In the genomic region with DNA sequence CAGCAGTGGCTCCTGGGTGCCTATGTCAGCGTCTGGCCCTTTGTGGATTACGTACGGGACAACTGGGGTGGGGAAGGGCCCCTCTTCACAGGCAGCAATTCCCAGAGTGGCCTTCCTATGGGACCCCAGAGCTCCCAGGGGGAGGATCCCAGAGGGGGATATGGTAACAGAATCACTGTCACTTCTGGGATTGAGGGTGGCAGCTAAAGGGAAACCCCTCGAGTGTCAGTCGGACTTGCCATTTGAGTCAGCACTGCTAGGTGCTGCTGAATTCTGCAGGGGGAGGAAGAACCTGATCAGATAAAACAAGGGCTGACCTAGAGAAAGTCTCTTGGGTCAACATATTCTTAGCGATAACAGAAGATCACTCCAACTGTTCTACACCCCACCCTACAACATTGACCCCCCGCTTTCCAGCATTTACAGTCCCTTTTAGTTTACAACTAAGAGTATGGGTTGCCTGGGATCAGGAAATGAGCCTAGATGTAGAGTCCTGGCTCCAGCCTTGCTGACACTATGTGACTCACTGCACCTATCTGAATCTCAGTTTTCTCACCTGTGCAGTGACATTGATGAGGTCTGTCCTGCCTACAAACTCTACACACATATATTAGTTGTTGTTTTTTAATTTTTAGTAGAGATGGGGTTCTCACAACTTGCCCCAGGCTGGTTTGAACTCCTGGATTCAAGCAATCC, we compare ENCODE assay signal across 2 cellular contexts.
A peak's percentile ranks its signal among the peaks of the same experiment; 100 is the strongest.
TF ChIP-seq lines count a peak whose summit lies in the region.

No MANE protein-coding gene starts in this region.

TF ChIP-seq in GM12878, 131 proteins besides CTCF, POLR2A, EP300 and RAD21 (continued from another document and continues in another):
- TF ChIP-seq, protein P1, sequence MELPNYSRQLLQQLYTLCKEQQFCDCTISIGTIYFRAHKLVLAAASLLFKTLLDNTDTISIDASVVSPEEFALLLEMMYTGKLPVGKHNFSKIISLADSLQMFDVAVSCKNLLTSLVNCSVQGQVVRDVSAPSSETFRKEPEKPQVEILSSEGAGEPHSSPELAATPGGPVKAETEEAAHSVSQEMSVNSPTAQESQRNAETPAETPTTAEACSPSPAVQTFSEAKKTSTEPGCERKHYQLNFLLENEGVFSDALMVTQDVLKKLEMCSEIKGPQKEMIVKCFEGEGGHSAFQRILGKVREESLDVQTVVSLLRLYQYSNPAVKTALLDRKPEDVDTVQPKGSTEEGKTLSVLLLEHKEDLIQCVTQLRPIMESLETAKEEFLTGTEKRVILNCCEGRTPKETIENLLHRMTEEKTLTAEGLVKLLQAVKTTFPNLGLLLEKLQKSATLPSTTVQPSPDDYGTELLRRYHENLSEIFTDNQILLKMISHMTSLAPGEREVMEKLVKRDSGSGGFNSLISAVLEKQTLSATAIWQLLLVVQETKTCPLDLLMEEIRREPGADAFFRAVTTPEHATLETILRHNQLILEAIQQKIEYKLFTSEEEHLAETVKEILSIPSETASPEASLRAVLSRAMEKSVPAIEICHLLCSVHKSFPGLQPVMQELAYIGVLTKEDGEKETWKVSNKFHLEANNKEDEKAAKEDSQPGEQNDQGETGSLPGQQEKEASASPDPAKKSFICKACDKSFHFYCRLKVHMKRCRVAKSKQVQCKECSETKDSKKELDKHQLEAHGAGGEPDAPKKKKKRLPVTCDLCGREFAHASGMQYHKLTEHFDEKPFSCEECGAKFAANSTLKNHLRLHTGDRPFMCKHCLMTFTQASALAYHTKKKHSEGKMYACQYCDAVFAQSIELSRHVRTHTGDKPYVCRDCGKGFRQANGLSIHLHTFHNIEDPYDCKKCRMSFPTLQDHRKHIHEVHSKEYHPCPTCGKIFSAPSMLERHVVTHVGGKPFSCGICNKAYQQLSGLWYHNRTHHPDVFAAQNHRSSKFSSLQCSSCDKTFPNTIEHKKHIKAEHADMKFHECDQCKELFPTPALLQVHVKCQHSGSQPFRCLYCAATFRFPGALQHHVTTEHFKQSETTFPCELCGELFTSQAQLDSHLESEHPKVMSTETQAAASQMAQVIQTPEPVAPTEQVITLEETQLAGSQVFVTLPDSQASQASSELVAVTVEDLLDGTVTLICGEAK (IDR thresholded peaks at IDR 0.05; ENCODE audit: borderline replicate concordance): no peak
- TF ChIP-seq, protein P2, sequence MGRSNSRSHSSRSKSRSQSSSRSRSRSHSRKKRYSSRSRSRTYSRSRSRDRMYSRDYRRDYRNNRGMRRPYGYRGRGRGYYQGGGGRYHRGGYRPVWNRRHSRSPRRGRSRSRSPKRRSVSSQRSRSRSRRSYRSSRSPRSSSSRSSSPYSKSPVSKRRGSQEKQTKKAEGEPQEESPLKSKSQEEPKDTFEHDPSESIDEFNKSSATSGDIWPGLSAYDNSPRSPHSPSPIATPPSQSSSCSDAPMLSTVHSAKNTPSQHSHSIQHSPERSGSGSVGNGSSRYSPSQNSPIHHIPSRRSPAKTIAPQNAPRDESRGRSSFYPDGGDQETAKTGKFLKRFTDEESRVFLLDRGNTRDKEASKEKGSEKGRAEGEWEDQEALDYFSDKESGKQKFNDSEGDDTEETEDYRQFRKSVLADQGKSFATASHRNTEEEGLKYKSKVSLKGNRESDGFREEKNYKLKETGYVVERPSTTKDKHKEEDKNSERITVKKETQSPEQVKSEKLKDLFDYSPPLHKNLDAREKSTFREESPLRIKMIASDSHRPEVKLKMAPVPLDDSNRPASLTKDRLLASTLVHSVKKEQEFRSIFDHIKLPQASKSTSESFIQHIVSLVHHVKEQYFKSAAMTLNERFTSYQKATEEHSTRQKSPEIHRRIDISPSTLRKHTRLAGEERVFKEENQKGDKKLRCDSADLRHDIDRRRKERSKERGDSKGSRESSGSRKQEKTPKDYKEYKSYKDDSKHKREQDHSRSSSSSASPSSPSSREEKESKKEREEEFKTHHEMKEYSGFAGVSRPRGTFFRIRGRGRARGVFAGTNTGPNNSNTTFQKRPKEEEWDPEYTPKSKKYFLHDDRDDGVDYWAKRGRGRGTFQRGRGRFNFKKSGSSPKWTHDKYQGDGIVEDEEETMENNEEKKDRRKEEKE (IDR thresholded peaks at IDR 0.05): no peak
- TF ChIP-seq SRF (IDR thresholded peaks at IDR 0.05; ENCODE audit: low read depth in 2 of 2, low read length in 2 of 2) (peak in 1 of 2 experiments; percentile 72; a peak in 1 of 4 replicates), GATAD2B (conservative IDR thresholded peaks at IDR 0.05; ENCODE audit: low read depth) (peak; percentile 100), TCF7 (IDR thresholded peaks at IDR 0.05; ENCODE audit: borderline replicate concordance) (no peak), ASH2L (IDR thresholded peaks at IDR 0.05; ENCODE audit: borderline replicate concordance, low read depth) (peak; percentile 92; the same call in 1 of the 2 replicates), DPF2 (IDR thresholded peaks at IDR 0.05) (peak; percentile 97), SREBF1 (IDR thresholded peaks at IDR 0.05; ENCODE audit: low read length) (no peak)
- TF ChIP-seq, protein P3, sequence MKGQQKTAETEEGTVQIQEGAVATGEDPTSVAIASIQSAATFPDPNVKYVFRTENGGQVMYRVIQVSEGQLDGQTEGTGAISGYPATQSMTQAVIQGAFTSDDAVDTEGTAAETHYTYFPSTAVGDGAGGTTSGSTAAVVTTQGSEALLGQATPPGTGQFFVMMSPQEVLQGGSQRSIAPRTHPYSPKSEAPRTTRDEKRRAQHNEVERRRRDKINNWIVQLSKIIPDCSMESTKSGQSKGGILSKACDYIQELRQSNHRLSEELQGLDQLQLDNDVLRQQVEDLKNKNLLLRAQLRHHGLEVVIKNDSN (IDR thresholded peaks at IDR 0.05; ENCODE audit: borderline replicate concordance, extremely low read length, insufficient read depth, low read depth, low read length): no peak
- TF ChIP-seq, protein P4, sequence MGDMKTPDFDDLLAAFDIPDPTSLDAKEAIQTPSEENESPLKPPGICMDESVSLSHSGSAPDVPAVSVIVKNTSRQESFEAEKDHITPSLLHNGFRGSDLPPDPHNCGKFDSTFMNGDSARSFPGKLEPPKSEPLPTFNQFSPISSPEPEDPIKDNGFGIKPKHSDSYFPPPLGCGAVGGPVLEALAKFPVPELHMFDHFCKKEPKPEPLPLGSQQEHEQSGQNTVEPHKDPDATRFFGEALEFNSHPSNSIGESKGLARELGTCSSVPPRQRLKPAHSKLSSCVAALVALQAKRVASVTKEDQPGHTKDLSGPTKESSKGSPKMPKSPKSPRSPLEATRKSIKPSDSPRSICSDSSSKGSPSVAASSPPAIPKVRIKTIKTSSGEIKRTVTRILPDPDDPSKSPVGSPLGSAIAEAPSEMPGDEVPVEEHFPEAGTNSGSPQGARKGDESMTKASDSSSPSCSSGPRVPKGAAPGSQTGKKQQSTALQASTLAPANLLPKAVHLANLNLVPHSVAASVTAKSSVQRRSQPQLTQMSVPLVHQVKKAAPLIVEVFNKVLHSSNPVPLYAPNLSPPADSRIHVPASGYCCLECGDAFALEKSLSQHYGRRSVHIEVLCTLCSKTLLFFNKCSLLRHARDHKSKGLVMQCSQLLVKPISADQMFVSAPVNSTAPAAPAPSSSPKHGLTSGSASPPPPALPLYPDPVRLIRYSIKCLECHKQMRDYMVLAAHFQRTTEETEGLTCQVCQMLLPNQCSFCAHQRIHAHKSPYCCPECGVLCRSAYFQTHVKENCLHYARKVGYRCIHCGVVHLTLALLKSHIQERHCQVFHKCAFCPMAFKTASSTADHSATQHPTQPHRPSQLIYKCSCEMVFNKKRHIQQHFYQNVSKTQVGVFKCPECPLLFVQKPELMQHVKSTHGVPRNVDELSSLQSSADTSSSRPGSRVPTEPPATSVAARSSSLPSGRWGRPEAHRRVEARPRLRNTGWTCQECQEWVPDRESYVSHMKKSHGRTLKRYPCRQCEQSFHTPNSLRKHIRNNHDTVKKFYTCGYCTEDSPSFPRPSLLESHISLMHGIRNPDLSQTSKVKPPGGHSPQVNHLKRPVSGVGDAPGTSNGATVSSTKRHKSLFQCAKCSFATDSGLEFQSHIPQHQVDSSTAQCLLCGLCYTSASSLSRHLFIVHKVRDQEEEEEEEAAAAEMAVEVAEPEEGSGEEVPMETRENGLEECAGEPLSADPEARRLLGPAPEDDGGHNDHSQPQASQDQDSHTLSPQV (IDR thresholded peaks at IDR 0.05): no peak

TF ChIP-seq in HepG2, 621 proteins besides CTCF, POLR2A, EP300 and RAD21 (continued from another document and continues in another):
- TF ChIP-seq, protein P5, sequence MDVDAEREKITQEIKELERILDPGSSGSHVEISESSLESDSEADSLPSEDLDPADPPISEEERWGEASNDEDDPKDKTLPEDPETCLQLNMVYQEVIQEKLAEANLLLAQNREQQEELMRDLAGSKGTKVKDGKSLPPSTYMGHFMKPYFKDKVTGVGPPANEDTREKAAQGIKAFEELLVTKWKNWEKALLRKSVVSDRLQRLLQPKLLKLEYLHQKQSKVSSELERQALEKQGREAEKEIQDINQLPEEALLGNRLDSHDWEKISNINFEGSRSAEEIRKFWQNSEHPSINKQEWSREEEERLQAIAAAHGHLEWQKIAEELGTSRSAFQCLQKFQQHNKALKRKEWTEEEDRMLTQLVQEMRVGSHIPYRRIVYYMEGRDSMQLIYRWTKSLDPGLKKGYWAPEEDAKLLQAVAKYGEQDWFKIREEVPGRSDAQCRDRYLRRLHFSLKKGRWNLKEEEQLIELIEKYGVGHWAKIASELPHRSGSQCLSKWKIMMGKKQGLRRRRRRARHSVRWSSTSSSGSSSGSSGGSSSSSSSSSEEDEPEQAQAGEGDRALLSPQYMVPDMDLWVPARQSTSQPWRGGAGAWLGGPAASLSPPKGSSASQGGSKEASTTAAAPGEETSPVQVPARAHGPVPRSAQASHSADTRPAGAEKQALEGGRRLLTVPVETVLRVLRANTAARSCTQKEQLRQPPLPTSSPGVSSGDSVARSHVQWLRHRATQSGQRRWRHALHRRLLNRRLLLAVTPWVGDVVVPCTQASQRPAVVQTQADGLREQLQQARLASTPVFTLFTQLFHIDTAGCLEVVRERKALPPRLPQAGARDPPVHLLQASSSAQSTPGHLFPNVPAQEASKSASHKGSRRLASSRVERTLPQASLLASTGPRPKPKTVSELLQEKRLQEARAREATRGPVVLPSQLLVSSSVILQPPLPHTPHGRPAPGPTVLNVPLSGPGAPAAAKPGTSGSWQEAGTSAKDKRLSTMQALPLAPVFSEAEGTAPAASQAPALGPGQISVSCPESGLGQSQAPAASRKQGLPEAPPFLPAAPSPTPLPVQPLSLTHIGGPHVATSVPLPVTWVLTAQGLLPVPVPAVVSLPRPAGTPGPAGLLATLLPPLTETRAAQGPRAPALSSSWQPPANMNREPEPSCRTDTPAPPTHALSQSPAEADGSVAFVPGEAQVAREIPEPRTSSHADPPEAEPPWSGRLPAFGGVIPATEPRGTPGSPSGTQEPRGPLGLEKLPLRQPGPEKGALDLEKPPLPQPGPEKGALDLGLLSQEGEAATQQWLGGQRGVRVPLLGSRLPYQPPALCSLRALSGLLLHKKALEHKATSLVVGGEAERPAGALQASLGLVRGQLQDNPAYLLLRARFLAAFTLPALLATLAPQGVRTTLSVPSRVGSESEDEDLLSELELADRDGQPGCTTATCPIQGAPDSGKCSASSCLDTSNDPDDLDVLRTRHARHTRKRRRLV (CRISPR knock-in tag; IDR thresholded peaks at IDR 0.05): no peak
- TF ChIP-seq ZNF562 (CRISPR knock-in tag; IDR thresholded peaks at IDR 0.05; ENCODE audit: borderline replicate concordance) (no peak), ZBTB7B (CRISPR knock-in tag; IDR thresholded peaks at IDR 0.05) (peak; percentile 8; the same call in 1 of the 2 replicates), ZNF335 (CRISPR knock-in tag; IDR thresholded peaks at IDR 0.05) (no peak), ISX (CRISPR knock-in tag; conservative IDR thresholded peaks at IDR 0.05) (peak; percentile 54; the same call in 1 of the 2 replicates), SAFB2 (CRISPR knock-in tag; IDR thresholded peaks at IDR 0.05; ENCODE audit: borderline replicate concordance, low read depth) (0 out of 2 replicates have a peak, but pooled peaks have one; percentile 17), ZNF605 (CRISPR knock-in tag; IDR thresholded peaks at IDR 0.05) (peak; percentile 45; the same call in 1 of the 2 replicates), PAWR (CRISPR knock-in tag; IDR thresholded peaks at IDR 0.05; ENCODE audit: borderline replicate concordance) (no peak)
- TF ChIP-seq, protein P6, sequence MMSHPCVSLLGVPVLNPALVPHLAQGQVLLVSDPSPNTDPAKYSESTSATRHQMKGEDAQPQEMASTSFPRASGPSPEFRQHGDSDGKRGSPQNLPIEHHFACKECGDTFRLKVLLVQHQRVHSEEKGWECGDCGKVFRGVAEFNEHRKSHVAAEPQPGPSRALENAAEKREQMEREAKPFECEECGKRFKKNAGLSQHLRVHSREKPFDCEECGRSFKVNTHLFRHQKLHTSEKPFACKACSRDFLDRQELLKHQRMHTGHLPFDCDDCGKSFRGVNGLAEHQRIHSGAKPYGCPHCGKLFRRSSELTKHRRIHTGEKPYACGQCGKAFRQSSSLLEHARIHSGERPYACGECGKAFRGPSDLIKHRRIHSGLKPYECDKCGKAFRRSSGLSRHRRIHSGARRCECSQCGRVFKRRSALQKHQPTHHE (CRISPR knock-in tag; IDR thresholded peaks at IDR 0.05; ENCODE audit: borderline replicate concordance): 0 out of 2 replicates have a peak, but pooled peaks have one; percentile 33
- TF ChIP-seq, protein P7, sequence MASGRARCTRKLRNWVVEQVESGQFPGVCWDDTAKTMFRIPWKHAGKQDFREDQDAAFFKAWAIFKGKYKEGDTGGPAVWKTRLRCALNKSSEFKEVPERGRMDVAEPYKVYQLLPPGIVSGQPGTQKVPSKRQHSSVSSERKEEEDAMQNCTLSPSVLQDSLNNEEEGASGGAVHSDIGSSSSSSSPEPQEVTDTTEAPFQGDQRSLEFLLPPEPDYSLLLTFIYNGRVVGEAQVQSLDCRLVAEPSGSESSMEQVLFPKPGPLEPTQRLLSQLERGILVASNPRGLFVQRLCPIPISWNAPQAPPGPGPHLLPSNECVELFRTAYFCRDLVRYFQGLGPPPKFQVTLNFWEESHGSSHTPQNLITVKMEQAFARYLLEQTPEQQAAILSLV (CRISPR knock-in tag; IDR thresholded peaks at IDR 0.05; ENCODE audit: borderline replicate concordance): 0 out of 2 replicates have a peak, but pooled peaks have one; percentile 24
